Comparison of ENCODE assay signal across 1 cellular context in the genomic region with DNA sequence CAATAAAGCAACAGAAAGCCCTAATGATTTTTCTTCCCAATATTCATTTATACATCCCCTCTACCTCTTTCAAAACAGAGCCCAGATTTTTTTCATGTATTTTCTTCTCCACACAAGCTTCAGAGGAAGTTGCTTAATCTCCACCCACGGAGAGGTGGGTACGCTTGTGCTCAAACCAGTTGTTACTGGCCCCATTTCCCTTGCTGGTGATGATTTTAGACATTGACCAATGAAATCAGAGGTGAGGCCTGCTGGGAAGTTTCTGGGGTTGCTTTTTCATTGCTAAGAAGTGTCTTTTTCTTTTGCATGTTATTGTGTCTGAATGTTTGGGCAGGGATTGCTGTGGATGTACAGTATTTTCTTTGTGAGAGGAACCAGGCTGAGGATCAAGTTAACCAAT.
TF ChIP-seq lines count a peak whose summit lies in the region.

No MANE protein-coding gene starts in this region.

TF ChIP-seq in H1, 55 proteins besides CTCF, POLR2A, EP300 and RAD21:
- TF ChIP-seq GTF2F1 (IDR thresholded peaks at IDR 0.05; ENCODE audit: borderline replicate concordance, low read depth, low read length) (no peak), SRF (IDR thresholded peaks at IDR 0.05; ENCODE audit: low read depth, low read length) (no peak), GABPA (IDR thresholded peaks at IDR 0.05; ENCODE audit: borderline replicate concordance, insufficient read depth, low read length) (no peak), YY1 (IDR thresholded peaks at IDR 0.05; ENCODE audit: low read depth, low read length) (no peak), POLR2AphosphoS5 (IDR thresholded peaks at IDR 0.05; ENCODE audit: low read depth, low read length) (no peak), CHD2 (IDR thresholded peaks at IDR 0.05; ENCODE audit: low read length) (no peak), SIRT6 (IDR thresholded peaks at IDR 0.05; ENCODE audit: low read length) (no peak)
- TF ChIP-seq, protein P1, sequence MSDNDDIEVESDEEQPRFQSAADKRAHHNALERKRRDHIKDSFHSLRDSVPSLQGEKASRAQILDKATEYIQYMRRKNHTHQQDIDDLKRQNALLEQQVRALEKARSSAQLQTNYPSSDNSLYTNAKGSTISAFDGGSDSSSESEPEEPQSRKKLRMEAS (IDR thresholded peaks at IDR 0.05): no peak
